Comparison of ENCODE assay signal across 11 cellular contexts in genomic region chr1:206769331-206769731, GRCh38. TPM values are rescaled to one million over a fixed set of nuclear protein-coding genes. Genes with fewer than 3 reads are reported as not detected.
DNase-seq lines count a peak whose midpoint lies in the region; ATAC-seq and TF ChIP-seq lines count a peak whose summit lies in the region.
"Had no signal": no experiment of that assay in that cellular context is flagged by ENCODE, and none has a peak within 500 bp of the region (broad histone marks: within the 10 kb centered on the region; RNA-seq: fewer than 3 reads in every experiment).

No MANE protein-coding gene starts in this region.

- H3K4me1 Mint-ChIP-seq in neural progenitor cell: peaks cover 20% of the 10 kb centered on the region

- TF ChIP-seq POLR2A in Peyer's patch (IDR thresholded peaks at IDR 0.05): no peak

- H3F3A ChIP-seq in neural progenitor cell (ENCODE audit: low read depth): no peaks in the 10 kb centered on the region

- H3K4me3 Mint-ChIP-seq in neural progenitor cell: no peak overlapping the region

- no peaks in the 10 kb centered on the region for H3K36me3 Mint-ChIP-seq in neural progenitor cell

- no peak for TF ChIP-seq CTCF in Peyer's patch (IDR thresholded peaks at IDR 0.05)
- no peak for TF ChIP-seq CTCF in neural progenitor cell (IDR thresholded peaks at IDR 0.05)
- no peak for TF ChIP-seq CTCF in omental fat pad (IDR thresholded peaks at IDR 0.05)
- no peak for TF ChIP-seq CTCF in left lung (IDR thresholded peaks at IDR 0.05)

- peaks cover 0 to 30% (median 20%) of the 10 kb centered on the region in 4 donors for H3K4me1 ChIP-seq in Peyer's patch
- H3K4me1 ChIP-seq in neural progenitor cell: peaks cover 11% of the 10 kb centered on the region
- H3K4me1 ChIP-seq in left lung: peaks cover 10 to 91% of the 10 kb centered on the region in 2 donors

- H3K79me2 ChIP-seq in neural progenitor cell (ENCODE audit: low read depth): no peaks in the 10 kb centered on the region

- H3K27me3 Mint-ChIP-seq in neural progenitor cell (ENCODE audit: insufficient read depth, low read depth): peaks cover 2% of the 10 kb centered on the region

- ATAC-seq in GM18511 (IDR thresholded peaks at IDR 0.05; ENCODE audit: unreplicated experiment) (peak; percentile 66), GM21786 (IDR thresholded peaks at IDR 0.05; ENCODE audit: unreplicated experiment) (peak; percentile 64), omental fat pad (ENCODE audit: low FRiP score) (no peak), left ventricle myocardium superior (no peak), left lung (no peak)

- peaks cover 3% of the 10 kb centered on the region for H3K9me3 Mint-ChIP-seq in neural progenitor cell

- no peaks in the 10 kb centered on the region for H3K9me3 ChIP-seq in Peyer's patch
- H3K9me3 ChIP-seq in neural progenitor cell (ENCODE audit: low read depth): no peaks in the 10 kb centered on the region
- no peaks in the 10 kb centered on the region for H3K9me3 ChIP-seq in left lung

- H3K27me3 ChIP-seq in Peyer's patch (no peaks in the 10 kb centered on the region), neural progenitor cell (no peaks in the 10 kb centered on the region), left lung (peaks cover 0 to 2% of the 10 kb centered on the region in 2 donors)

- peak overlapping the region; percentile 72 for H3K27ac Mint-ChIP-seq in neural progenitor cell

- intact Hi-C loops in left ventricle myocardium superior (cut with micrococcal nuclease): no loop called here
- intact Hi-C loops in left lung (cut with DNase I): no loop called here

- H3K27ac ChIP-seq in Peyer's patch (peak overlapping the region in 3 of 4 donors; percentile 6 to 57 (median 11)), neural progenitor cell (no peak overlapping the region), left lung (peak overlapping the region in 1 of 2 donors; percentile 80)

- no peak overlapping the region for H3K4me2 ChIP-seq in neural progenitor cell

- H3K4me3 ChIP-seq in Peyer's patch: peak overlapping the region in 1 of 4 donors; percentile 1
- H3K4me3 ChIP-seq in neural progenitor cell: no peak overlapping the region
- peak overlapping the region in 1 of 2 donors; percentile 39 for H3K4me3 ChIP-seq in left lung

- H3K36me3 ChIP-seq in Peyer's patch: no peaks in the 10 kb centered on the region
- no peaks in the 10 kb centered on the region for H3K36me3 ChIP-seq in neural progenitor cell
- H3K36me3 ChIP-seq in left lung: peaks cover 0 to 8% of the 10 kb centered on the region in 2 donors

- no peak overlapping the region for H2AFZ ChIP-seq in neural progenitor cell (replicated peaks)

- no peak overlapping the region for H3K9ac ChIP-seq in neural progenitor cell

- H4K20me1 ChIP-seq in neural progenitor cell (ENCODE audit: low read depth): no peaks in the 10 kb centered on the region

- DNase-seq in Peyer's patch: peak in 2 of 3 donors; percentile 67 to 73
- no peak for DNase-seq in neural progenitor cell (ENCODE audit: low spot score)
- DNase-seq in NCI-H1417 (lab: John Stamatoyannopoulos, UW): no peak
- no peak for DNase-seq in omental fat pad (ENCODE audit: low spot score)
- DNase-seq in left ventricle myocardium superior: no peak
- DNase-seq in left lung: no peak

RNA-seq across cellular contexts. Expression of gene IL19, which starts 1.2 kb away (rescaled TPM):
- total RNA-seq in Peyer's patch (not detected), neural progenitor cell (ENCODE audit: low replicate concordance) (not detected in 2 replicates), omental fat pad (under 1 TPM in 1 of 4 donors, not detected in 3; 0.60 TPM), left ventricle myocardium superior (not detected), left lung (not detected)
- total RNA-seq: dermis microvascular lymphatic vessel endothelial cell, HT1080, skeletal muscle tissue had no signal

RNA-seq across cellular contexts. Expression of gene IL10, which starts 3.0 kb away (rescaled TPM):
- 1 to 10 TPM in 1 of 4 donors, under 1 TPM in 1, not detected in 2; 0.85 to 2.0 TPM for total RNA-seq in Peyer's patch
- not detected in 2 replicates for total RNA-seq in neural progenitor cell (ENCODE audit: low replicate concordance)
- total RNA-seq in omental fat pad: 10 to 100 TPM; 10.9 to 34.4 (median 28.7) TPM
- total RNA-seq in left ventricle myocardium superior: 0.37 TPM
- total RNA-seq in left lung: 1 to 10 TPM; 3.0 to 6.2 TPM
- total RNA-seq: dermis microvascular lymphatic vessel endothelial cell, HT1080 had no signal

Comparison
In these comparisons a context has a peak if more than half of its experiments do, and no peak if none do; other contexts are left out.
1. ATAC-seq: peak in GM18511 (single experiment) and GM21786 (single experiment); none in omental fat pad (single experiment), left ventricle myocardium superior (single experiment) and left lung (single experiment).
2. DNase-seq: peak in Peyer's patch (2 of 3); none in neural progenitor cell (single experiment), NCI-H1417 (0 of 3), omental fat pad (single experiment), left ventricle myocardium superior (single experiment) and left lung (0 of 2).